16 cellular contexts compared by ENCODE assay signal in the genomic region with DNA sequence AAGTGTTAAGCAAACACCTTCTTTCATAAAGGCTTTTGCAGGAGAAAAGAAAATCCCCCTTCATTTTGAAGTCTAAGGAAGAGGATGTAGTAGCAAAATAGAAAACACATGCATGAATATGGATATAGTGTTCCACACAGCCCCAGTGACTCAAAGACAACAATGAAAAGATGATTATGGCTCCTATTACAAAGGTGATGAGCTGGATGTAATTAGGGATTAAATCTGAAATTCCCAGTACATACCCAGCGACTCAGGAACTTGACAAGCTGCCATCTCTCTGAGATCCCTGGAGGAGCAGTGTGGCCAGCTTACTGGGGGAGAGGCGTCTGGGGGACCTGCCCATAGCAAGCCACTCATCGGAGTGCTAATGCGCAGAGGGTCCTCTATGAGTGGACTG. TPM values are rescaled to one million over a fixed set of nuclear protein-coding genes. Genes with fewer than 3 reads are reported as not detected.
DNase-seq lines count a peak whose midpoint lies in the region; TF ChIP-seq lines count a peak whose summit lies in the region.
"Had no signal": no experiment of that assay in that cellular context is flagged by ENCODE, and none has a peak within 500 bp of the region (broad histone marks: within the 10 kb centered on the region; RNA-seq: fewer than 3 reads in every experiment).

No MANE protein-coding gene starts in this region.

- peaks cover 26% of the 10 kb centered on the region for H3K4me1 ChIP-seq in HUES48 (ENCODE audit: control insufficient read depth, insufficient read depth, low read length)
- no peaks in the 10 kb centered on the region for H3K4me1 ChIP-seq in left ventricle myocardium inferior

- intact Hi-C loops in left ventricle myocardium inferior (cut with micrococcal nuclease) = no loop called here

- peak; percentile 15 for DNase-seq in NCI-H2171 treated with DMSO at 0.1 percent for 48 hours (lab: John Stamatoyannopoulos, UW)
- no peak for DNase-seq in NCI-H2171 (lab: John Stamatoyannopoulos, UW)
- DNase-seq in retina = peak; percentile 44
- no peak for DNase-seq in left ventricle myocardium inferior
- no peak for DNase-seq in COLO668 (lab: John Stamatoyannopoulos, UW; ENCODE audit: unreplicated experiment)
- DNase-seq: CD8-positive, alpha-beta T cell; EL; HFFc6; NCI-H2081; NCI-H510A; NK-92 treated with Interleukin-12 subunit alpha and Interleukin-12 subunit beta, amount 100 ng/mL, for 24 hours; SHP77 treated with DMSO at 0.1 percent for 48 hours; T-helper 1 cell had no signal

- H3K9me3 ChIP-seq in HUES48 (ENCODE audit: control insufficient read depth, insufficient read depth, low read length) = no peaks in the 10 kb centered on the region
- H3K9me3 ChIP-seq in left ventricle myocardium inferior (replicated peaks) = no peaks in the 10 kb centered on the region
- H3K9me3 ChIP-seq: BLaER1 had no signal

- H3K27ac Mint-ChIP-seq in brain = peak overlapping the region; percentile 16 to 86 (median 49)
- H3K27ac Mint-ChIP-seq: CD8-positive, alpha-beta T cell; HFFc6 had no signal

- TF ChIP-seq CTCF in brain (conservative IDR thresholded peaks at IDR 0.05) (no peak), left ventricle myocardium inferior (IDR thresholded peaks at IDR 0.05; ENCODE audit: borderline replicate concordance) (no peak)

- no peaks in the 10 kb centered on the region for H3K36me3 Mint-ChIP-seq in brain
- H3K36me3 Mint-ChIP-seq: CD8-positive, alpha-beta T cell had no signal

- H3K27me3 ChIP-seq in HUES48 (ENCODE audit: control insufficient read depth, insufficient read depth, low read length) = peaks cover 83% of the 10 kb centered on the region
- H3K27me3 ChIP-seq in left ventricle myocardium inferior (ENCODE audit: low read depth) = no peaks in the 10 kb centered on the region
- H3K27me3 ChIP-seq: BLaER1 had no signal

- H3K9ac ChIP-seq in HUES48 (ENCODE audit: low read depth, low read length) = no peak overlapping the region
- H3K9ac ChIP-seq: BLaER1 had no signal

- H3K36me3 ChIP-seq in HUES48 (ENCODE audit: control insufficient read depth, insufficient read depth, low read length) = no peaks in the 10 kb centered on the region
- H3K36me3 ChIP-seq in left ventricle myocardium inferior = no peaks in the 10 kb centered on the region
- H3K36me3 ChIP-seq: BLaER1 had no signal

- peak overlapping the region; percentile 2 to 67 (median 46) for H3K4me3 Mint-ChIP-seq in brain
- H3K4me3 Mint-ChIP-seq: CD8-positive, alpha-beta T cell; HFFc6 had no signal

- H3K27me3 Mint-ChIP-seq in brain = peaks cover 2% of the 10 kb centered on the region

- H3K9me3 Mint-ChIP-seq in brain = peaks cover 0 to 3% (median 0%) of the 10 kb centered on the region in 5 experiments
- H3K9me3 Mint-ChIP-seq: CD8-positive, alpha-beta T cell; HFFc6 had no signal

- peak overlapping the region; percentile 22 for H3K27ac ChIP-seq in HUES48 (ENCODE audit: low read depth, low read length)
- no peak overlapping the region for H3K27ac ChIP-seq in left ventricle myocardium inferior (replicated peaks)
- H3K27ac ChIP-seq: BLaER1 had no signal

- peaks cover 57% of the 10 kb centered on the region for H3K4me1 Mint-ChIP-seq in brain

- H3K4me3 ChIP-seq in HUES48 (ENCODE audit: low read depth, low read length) (no peak overlapping the region), left ventricle myocardium inferior (no peak overlapping the region)
- H3K4me3 ChIP-seq: BLaER1 had no signal

RNA-seq across cellular contexts. Expression of gene MGST2, which starts 42.8 kb away (rescaled TPM):
- 47.3 TPM for polyA plus RNA-seq in brain (ENCODE audit: insufficient read depth, low read depth, low replicate concordance)
- 134 TPM for total RNA-seq in left ventricle myocardium inferior

Comparison
In these comparisons a context has a peak if more than half of its experiments do, and no peak if none do; other contexts are left out.
1. DNase-seq: peak in NCI-H2171 treated with DMSO at 0.1 percent for 48 hours (single experiment) and retina (single experiment); none in NCI-H2171 (single experiment), left ventricle myocardium inferior (single experiment) and COLO668 (single experiment).